ENCODE assay signal across 28 cellular contexts in genomic region chr15:75403892-75404291, GRCh38.
"Had no signal": no experiment of that assay in that cellular context is flagged by ENCODE, and none has a peak within 500 bp of the region (broad histone marks: within the 10 kb centered on the region; RNA-seq: fewer than 3 reads in every experiment).

No MANE protein-coding gene starts in this region.

- H3K4me1 ChIP-seq: adrenal gland, body of pancreas, colonic mucosa, gastrocnemius medialis, left ventricle myocardium inferior, pancreas, prostate gland had no signal

- ATAC-seq: body of pancreas, gastrocnemius medialis, pancreas had no signal

- H3K27me3 Mint-ChIP-seq: activated CD4-positive, alpha-beta memory T cell treated with anti-CD3 and anti-CD28 coated beads for 36 hours; activated naive CD4-positive, alpha-beta T cell treated with anti-CD3 and anti-CD28 coated beads, Interleukin-2, amount 50 U/mL, for 24 hours had no signal

- DNase-seq: activated CD4-positive, alpha-beta memory T cell treated with anti-CD3 and anti-CD28 coated beads for 36 hours; activated CD4-positive, alpha-beta T cell treated with anti-CD3 and anti-CD28 coated beads for 48 hours; activated gamma-delta T cell; adrenal gland; aorta; body of pancreas; cerebellar nuclear complex; colonic mucosa; effector CD8-positive, alpha-beta T cell; gastrocnemius medialis; glutamatergic neuron; islet precursor cell; left ventricle myocardium inferior; pancreas; stimulated activated CD4-positive, alpha-beta T cell treated with anti-CD3 and anti-CD28 coated beads, Interleukin-1b, Interleukin-23, amount 100 ng/mL, for 48 hours; stimulated activated CD4-positive, alpha-beta T cell treated with anti-CD3 and anti-CD28 coated beads, Interleukin-4, amount 100 ng/mL, for 4 hours; stimulated activated CD8-positive, alpha-beta memory T cell treated with anti-CD3 and anti-CD28 coated beads, Interleukin-4, amount 100 ng/mL, for 48 hours; stimulated activated naive CD4-positive, alpha-beta T cell; T-helper 9 cell; trophoblast cell had no signal

- H3K9me3 ChIP-seq: adrenal gland, body of pancreas, colonic mucosa, gastrocnemius medialis, left ventricle myocardium inferior, pancreas, prostate gland, thoracic aorta had no signal

- H3K9me3 Mint-ChIP-seq: activated CD4-positive, alpha-beta memory T cell treated with anti-CD3 and anti-CD28 coated beads for 36 hours; activated naive CD4-positive, alpha-beta T cell treated with anti-CD3 and anti-CD28 coated beads, Interleukin-2, amount 50 U/mL, for 24 hours; activated T-helper 1 cell treated with anti-CD3 and anti-CD28 coated beads, Interleukin-12 subunit alpha, Interleukin-12 subunit beta, Interleukin-2, Interleukin-4 antibody, amounts not matched to agents 30 ng/mL and 10 ng/mL and 1 ng/mL, durations not matched to agents 14 hours and 24 hours and 36 hours had no signal

- H3K4me3 Mint-ChIP-seq: activated CD4-positive, alpha-beta memory T cell treated with anti-CD3 and anti-CD28 coated beads for 36 hours; activated naive CD4-positive, alpha-beta T cell treated with anti-CD3 and anti-CD28 coated beads, Interleukin-2, amount 50 U/mL, for 24 hours; activated T-helper 1 cell treated with anti-CD3 and anti-CD28 coated beads, Interleukin-12 subunit alpha, Interleukin-12 subunit beta, Interleukin-2, Interleukin-4 antibody, amounts not matched to agents 30 ng/mL and 10 ng/mL and 1 ng/mL, durations not matched to agents 14 hours and 24 hours and 36 hours had no signal

- H3K27ac ChIP-seq: adrenal gland, body of pancreas, colonic mucosa, gastrocnemius medialis, left ventricle myocardium inferior, pancreas, prostate gland, SK-N-MC, thoracic aorta, VCaP had no signal

- H3K4me3 ChIP-seq: adrenal gland, body of pancreas, colonic mucosa, gastrocnemius medialis, left ventricle myocardium inferior, lung, pancreas, prostate gland, SK-N-MC, smooth muscle cell, thoracic aorta had no signal

- H3K27me3 ChIP-seq: adrenal gland, body of pancreas, colonic mucosa, gastrocnemius medialis, pancreas had no signal

- H3K27ac Mint-ChIP-seq: activated CD4-positive, alpha-beta memory T cell treated with anti-CD3 and anti-CD28 coated beads for 36 hours; activated naive CD4-positive, alpha-beta T cell treated with anti-CD3 and anti-CD28 coated beads, Interleukin-2, amount 50 U/mL, for 24 hours; activated T-helper 1 cell treated with anti-CD3 and anti-CD28 coated beads, Interleukin-12 subunit alpha, Interleukin-12 subunit beta, Interleukin-2, Interleukin-4 antibody, amounts not matched to agents 30 ng/mL and 10 ng/mL and 1 ng/mL, durations not matched to agents 14 hours and 24 hours and 36 hours had no signal

- H3K4me2 ChIP-seq: smooth muscle cell had no signal
